11 cellular contexts compared by ENCODE assay signal in the genomic region with DNA sequence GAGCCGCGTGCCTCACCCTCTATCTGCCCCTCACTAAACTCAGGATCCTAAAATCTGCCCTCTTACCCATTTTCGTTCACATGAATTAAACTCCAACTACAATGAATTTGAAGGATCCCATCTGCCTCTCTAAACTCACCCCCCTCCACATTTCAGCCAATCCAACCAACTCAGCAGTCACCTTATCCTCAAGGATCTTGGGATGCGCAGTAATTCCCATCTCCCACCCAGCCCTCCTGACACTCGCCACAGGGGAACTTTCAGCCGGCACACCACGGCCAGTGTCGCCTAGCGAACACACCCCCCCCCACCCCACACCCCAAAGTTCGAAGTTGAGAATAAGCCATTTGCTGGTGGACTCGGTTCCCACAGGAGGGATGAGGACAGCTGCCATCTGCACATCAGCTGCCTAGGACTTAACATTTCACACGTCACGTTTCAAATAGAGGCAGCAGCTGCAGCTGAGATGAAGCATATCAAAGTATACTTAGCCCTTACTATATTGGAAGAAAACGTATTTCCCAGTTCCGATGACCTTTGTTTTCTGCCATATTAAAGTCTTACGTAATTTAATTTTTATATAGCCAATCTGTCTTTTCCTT. TPM values are rescaled to one million over a fixed set of nuclear protein-coding genes. Genes with fewer than 3 reads are reported as not detected.
A peak's percentile ranks its signal among the peaks of the same experiment; 100 is the strongest.
DNase-seq lines count a peak whose midpoint lies in the region; ATAC-seq and TF ChIP-seq lines count a peak whose summit lies in the region.
"Had no signal": no experiment of that assay in that cellular context is flagged by ENCODE, and none has a peak within 500 bp of the region (broad histone marks: within the 10 kb centered on the region; RNA-seq: fewer than 3 reads in every experiment).

No MANE protein-coding gene starts in this region.

- H3K9me3 ChIP-seq in CD8-positive, alpha-beta T cell (ENCODE audit: low read length): no peaks in the 10 kb centered on the region
- no peaks in the 10 kb centered on the region for H3K9me3 ChIP-seq in tibial nerve

- H3K4me1 ChIP-seq in CD8-positive, alpha-beta T cell (ENCODE audit: insufficient read depth, low read length): peaks cover 37% of the 10 kb centered on the region
- peaks cover 0 to 78% (median 44%) of the 10 kb centered on the region in 4 donors for H3K4me1 ChIP-seq in tibial nerve

- peak overlapping the region; percentile 57 for H3K27ac Mint-ChIP-seq in CD8-positive, alpha-beta T cell
- H3K27ac Mint-ChIP-seq in activated naive CD8-positive, alpha-beta T cell treated with anti-CD3 and anti-CD28 coated beads, Interleukin-2, amount 50 U/mL, for 24 hours: peak overlapping the region; percentile 16
- peak overlapping the region; percentile 93 for H3K27ac Mint-ChIP-seq in nephron progenitor cell
- H3K27ac Mint-ChIP-seq: activated naive CD4-positive, alpha-beta T cell treated with anti-CD3 and anti-CD28 coated beads for 36 hours had no signal

- H3K27me3 ChIP-seq in CD8-positive, alpha-beta T cell (ENCODE audit: insufficient read depth, low read length): no peaks in the 10 kb centered on the region
- no peaks in the 10 kb centered on the region for H3K27me3 ChIP-seq in tibial nerve

- 87% methylated on average over 16 of the region's 16 CpGs for WGBS in tibial nerve, 2 donors

- TF ChIP-seq POLR2A in tibial nerve (IDR thresholded peaks at IDR 0.05): no peak

- H3K36me3 ChIP-seq in CD8-positive, alpha-beta T cell (ENCODE audit: insufficient read depth, low read length): no peaks in the 10 kb centered on the region
- peaks cover 0 to 16% (median 0%) of the 10 kb centered on the region in 3 donors for H3K36me3 ChIP-seq in tibial nerve

- H3K9me3 Mint-ChIP-seq in CD8-positive, alpha-beta T cell: no peaks in the 10 kb centered on the region
- H3K9me3 Mint-ChIP-seq in activated naive CD8-positive, alpha-beta T cell treated with anti-CD3 and anti-CD28 coated beads, Interleukin-2, amount 50 U/mL, for 24 hours: no peaks in the 10 kb centered on the region
- H3K9me3 Mint-ChIP-seq in nephron progenitor cell: no peaks in the 10 kb centered on the region
- H3K9me3 Mint-ChIP-seq: activated naive CD4-positive, alpha-beta T cell treated with anti-CD3 and anti-CD28 coated beads for 36 hours had no signal

- H3K4me3 ChIP-seq in CD8-positive, alpha-beta T cell (ENCODE audit: low read depth, low read length): no peak overlapping the region
- H3K4me3 ChIP-seq in tibial nerve: no peak overlapping the region

- no peaks in the 10 kb centered on the region for H3K36me3 Mint-ChIP-seq in CD8-positive, alpha-beta T cell
- peaks cover 8% of the 10 kb centered on the region for H3K36me3 Mint-ChIP-seq in activated naive CD8-positive, alpha-beta T cell treated with anti-CD3 and anti-CD28 coated beads, Interleukin-2, amount 50 U/mL, for 24 hours (ENCODE audit: low read depth)
- H3K36me3 Mint-ChIP-seq in nephron progenitor cell (ENCODE audit: low read depth): peaks cover 20% of the 10 kb centered on the region

- intact Hi-C loops in CD8-positive, alpha-beta T cell (cut with DNase I, micrococcal nuclease): no loop called here

- no peak for DNase-seq in CD8-positive, alpha-beta T cell
- DNase-seq in NCI-H187 (lab: John Stamatoyannopoulos, UW): peak; percentile 52 to 54
- no peak for DNase-seq in activated naive CD8-positive, alpha-beta T cell treated with anti-CD3 and anti-CD28 coated beads, Interleukin-2, amount 50 U/mL, for 24 hours
- no peak for DNase-seq in nephron progenitor cell
- DNase-seq in tibial nerve (ENCODE audit: low spot score in 2 of 2): no peak
- no peak for DNase-seq in stimulated activated naive CD4-positive, alpha-beta T cell treated with Interleukin-2 at 50 U/mL for 16 hours (lab: John Stamatoyannopoulos, UW)
- no peak for DNase-seq in MV-4-11 (lab: John Stamatoyannopoulos, UW)
- DNase-seq: activated CD4-positive, alpha-beta T cell treated with anti-CD3 and anti-CD28 coated beads, Interleukin-2, amount 50 U/mL, for 1 hour; activated naive CD4-positive, alpha-beta T cell treated with anti-CD3 and anti-CD28 coated beads for 36 hours; effector CD8-positive, alpha-beta T cell had no signal

- TF ChIP-seq CTCF in CD8-positive, alpha-beta T cell (IDR thresholded peaks at IDR 0.05): no peak
- no peak for TF ChIP-seq CTCF in nephron progenitor cell (IDR thresholded peaks at IDR 0.05)
- TF ChIP-seq CTCF in tibial nerve (IDR thresholded peaks at IDR 0.05): no peak

- H3K4me1 Mint-ChIP-seq in CD8-positive, alpha-beta T cell (ENCODE audit: low read depth): peaks cover 50% of the 10 kb centered on the region
- H3K4me1 Mint-ChIP-seq in activated naive CD8-positive, alpha-beta T cell treated with anti-CD3 and anti-CD28 coated beads, Interleukin-2, amount 50 U/mL, for 24 hours: peaks cover 51% of the 10 kb centered on the region
- peaks cover 50% of the 10 kb centered on the region for H3K4me1 Mint-ChIP-seq in nephron progenitor cell

- no peak overlapping the region for H3K4me3 Mint-ChIP-seq in CD8-positive, alpha-beta T cell
- no peak overlapping the region for H3K4me3 Mint-ChIP-seq in activated naive CD8-positive, alpha-beta T cell treated with anti-CD3 and anti-CD28 coated beads, Interleukin-2, amount 50 U/mL, for 24 hours
- H3K4me3 Mint-ChIP-seq in nephron progenitor cell: no peak overlapping the region
- H3K4me3 Mint-ChIP-seq: activated naive CD4-positive, alpha-beta T cell treated with anti-CD3 and anti-CD28 coated beads for 36 hours had no signal

- CTCF ChIA-PET in CD8-positive, alpha-beta T cell (lab: Charles Lee): interaction anchor here (1.4 to 13.4 kb wide), 4 partner anchors 9 to 161 kb away, joined by 4 to 115 read pairs (median 8); a partner anchor contains a TSS

- no peak for ATAC-seq in CD8-positive, alpha-beta T cell
- no peak for ATAC-seq in activated naive CD8-positive, alpha-beta T cell treated with anti-CD3 and anti-CD28 coated beads, Interleukin-2, amount 50 U/mL, for 24 hours
- ATAC-seq in GM19023 (IDR thresholded peaks at IDR 0.05; ENCODE audit: unreplicated experiment): no peak

- no peak for TF ChIP-seq EP300 in tibial nerve (IDR thresholded peaks at IDR 0.05)

- POLR2A ChIA-PET in CD8-positive, alpha-beta T cell (lab: Charles Lee): interaction anchor here (0.7 kb wide), 1 partner anchor 20 kb away, joined by 3 read pairs; no protein-coding TSS in a partner anchor

- no peaks in the 10 kb centered on the region for H3K27me3 Mint-ChIP-seq in CD8-positive, alpha-beta T cell (ENCODE audit: low read depth)
- no peaks in the 10 kb centered on the region for H3K27me3 Mint-ChIP-seq in activated naive CD8-positive, alpha-beta T cell treated with anti-CD3 and anti-CD28 coated beads, Interleukin-2, amount 50 U/mL, for 24 hours
- H3K27me3 Mint-ChIP-seq in nephron progenitor cell (ENCODE audit: low read depth, poor library complexity): peaks cover 3% of the 10 kb centered on the region

- no peak overlapping the region for H3K27ac ChIP-seq in CD8-positive, alpha-beta T cell (ENCODE audit: low read depth, low read length)
- peak overlapping the region in 1 of 4 donors; percentile 21 for H3K27ac ChIP-seq in tibial nerve

RNA-seq across cellular contexts. Expression of a gene that starts 8.7 kb away (rescaled TPM):
- total RNA-seq in CD8-positive, alpha-beta T cell: 10 to 100 TPM; 30.4 to 32.3 TPM
- 10 to 100 TPM in 2 of 4 donors, 1 to 10 TPM in 2; 4.5 to 15.1 (median 9.2) TPM for total RNA-seq in tibial nerve

RNA-seq across cellular contexts. Expression of a gene that starts 44.5 kb away (rescaled TPM):
- 1 to 10 TPM; 1.2 to 1.9 TPM for total RNA-seq in CD8-positive, alpha-beta T cell
- total RNA-seq in tibial nerve: 10 to 100 TPM in 3 of 4 donors, 1 to 10 TPM in 1; 9.0 to 48.8 (median 42.3) TPM
- total RNA-seq: activated naive CD4-positive, alpha-beta T cell treated with anti-CD3 and anti-CD28 coated beads for 36 hours had no signal

Comparison
In these comparisons a context has a peak if more than half of its experiments do, and no peak if none do; other contexts are left out.
1. DNase-seq: peak in NCI-H187 (2 of 2); none in CD8-positive, alpha-beta T cell (0 of 7), activated naive CD8-positive, alpha-beta T cell treated with anti-CD3 and anti-CD28 coated beads, Interleukin-2, amount 50 U/mL, for 24 hours (single experiment), nephron progenitor cell (single experiment), tibial nerve (0 of 2), stimulated activated naive CD4-positive, alpha-beta T cell treated with Interleukin-2 at 50 U/mL for 16 hours (single experiment) and MV-4-11 (single experiment).
2. H3K27ac Mint-ChIP-seq: peak in every context shown above with its lines; median percentile 93 in nephron progenitor cell; 57 in CD8-positive, alpha-beta T cell; 16 in activated naive CD8-positive, alpha-beta T cell treated with anti-CD3 and anti-CD28 coated beads, Interleukin-2, amount 50 U/mL, for 24 hours.